ENCODE assay signal across 14 cellular contexts in genomic region chr2:55235724-55236538, GRCh38. TPM values are rescaled to one million over a fixed set of nuclear protein-coding genes. Genes with fewer than 3 reads are reported as not detected.
DNase-seq lines count a peak whose midpoint lies in the region; ATAC-seq, FAIRE-seq and TF ChIP-seq lines count a peak whose summit lies in the region.
"Had no signal": no experiment of that assay in that cellular context is flagged by ENCODE, and none has a peak within 500 bp of the region (broad histone marks: within the 10 kb centered on the region; RNA-seq: fewer than 3 reads in every experiment).

No MANE protein-coding gene starts in this region.

- H3K4me3 ChIP-seq in astrocyte (ENCODE audit: insufficient read depth, low read depth, low read length) = peak overlapping the region; percentile 20
- H3K4me3 ChIP-seq in skeletal muscle satellite cell (ENCODE audit: low read length) = no peak overlapping the region
- H3K4me3 ChIP-seq: BLaER1 had no signal

- no peak overlapping the region for H2AFZ ChIP-seq in astrocyte (ENCODE audit: low read depth, low read length)

- H3K27ac ChIP-seq in astrocyte (ENCODE audit: low read depth, low read length) = no peak overlapping the region
- H3K27ac ChIP-seq: BLaER1 had no signal

- H3K4me3 Mint-ChIP-seq in activated naive CD4-positive, alpha-beta T cell treated with anti-CD3 and anti-CD28 coated beads, Interleukin-2, amount 50 U/mL, for 24 hours = peak overlapping the region; percentile 99
- peak overlapping the region; percentile 35 for H3K4me3 Mint-ChIP-seq in astrocyte (ENCODE audit: unreplicated experiment)

- H3K4me2 ChIP-seq in astrocyte (ENCODE audit: low read length) = peak overlapping the region; percentile 93
- peak overlapping the region; percentile 5 for H3K4me2 ChIP-seq in skeletal muscle satellite cell (ENCODE audit: low read length)

- no peaks in the 10 kb centered on the region for H3K9me3 Mint-ChIP-seq in activated naive CD4-positive, alpha-beta T cell treated with anti-CD3 and anti-CD28 coated beads, Interleukin-2, amount 50 U/mL, for 24 hours
- H3K9me3 Mint-ChIP-seq in activated naive CD4-positive, alpha-beta T cell treated with anti-CD3 and anti-CD28 coated beads, Interleukin-2, amount 50 U/mL, for 72 hours = no peaks in the 10 kb centered on the region
- H3K9me3 Mint-ChIP-seq in astrocyte (ENCODE audit: unreplicated experiment) = no peaks in the 10 kb centered on the region

- H3K36me3 ChIP-seq in astrocyte (ENCODE audit: insufficient read depth, low read length) (peaks cover 40% of the 10 kb centered on the region), skeletal muscle satellite cell (ENCODE audit: insufficient read depth, low read length) (peaks cover 60% of the 10 kb centered on the region)

- peaks cover 30% of the 10 kb centered on the region for H3K36me3 Mint-ChIP-seq in activated naive CD4-positive, alpha-beta T cell treated with anti-CD3 and anti-CD28 coated beads, Interleukin-2, amount 50 U/mL, for 24 hours
- peaks cover 32 to 40% of the 10 kb centered on the region in 2 donors for H3K36me3 Mint-ChIP-seq in activated naive CD4-positive, alpha-beta T cell treated with anti-CD3 and anti-CD28 coated beads, Interleukin-2, amount 50 U/mL, for 72 hours
- H3K36me3 Mint-ChIP-seq in astrocyte (ENCODE audit: low read depth, unreplicated experiment) = peaks cover 20% of the 10 kb centered on the region

- H3K4me1 ChIP-seq in astrocyte (ENCODE audit: insufficient read depth, low read length) = peaks cover 14% of the 10 kb centered on the region
- H3K4me1 ChIP-seq in skeletal muscle satellite cell (ENCODE audit: control insufficient read depth, insufficient read depth, low read length) = peaks cover 23% of the 10 kb centered on the region

- H3K4me1 Mint-ChIP-seq in activated naive CD4-positive, alpha-beta T cell treated with anti-CD3 and anti-CD28 coated beads, Interleukin-2, amount 50 U/mL, for 24 hours = peaks cover 37% of the 10 kb centered on the region
- H3K4me1 Mint-ChIP-seq in astrocyte (ENCODE audit: low read depth, unreplicated experiment) = peaks cover 14% of the 10 kb centered on the region

- H3K27me3 ChIP-seq in astrocyte (ENCODE audit: insufficient read depth, low read length) (no peaks in the 10 kb centered on the region), skeletal muscle satellite cell (ENCODE audit: control insufficient read depth, insufficient read depth, low read length) (no peaks in the 10 kb centered on the region)
- H3K27me3 ChIP-seq: BLaER1 had no signal

- H3K9me3 ChIP-seq in astrocyte (ENCODE audit: insufficient read depth, low read depth, low read length) (no peaks in the 10 kb centered on the region), skeletal muscle satellite cell (replicated peaks; ENCODE audit: low read length) (no peaks in the 10 kb centered on the region)
- H3K9me3 ChIP-seq: BLaER1 had no signal

- no peak for DNase-seq in activated naive CD4-positive, alpha-beta T cell treated with anti-CD3 and anti-CD28 coated beads, Interleukin-2, amount 50 U/mL, for 72 hours (ENCODE audit: low spot score in 2 of 2)
- no peak for DNase-seq in HEK293T (ENCODE audit: extremely low spot score)
- no peak for DNase-seq in astrocyte (ENCODE audit: low read depth)
- no peak for DNase-seq in NCI-H187 (lab: John Stamatoyannopoulos, UW)
- DNase-seq in mucosa of gallbladder (ENCODE audit: low spot score) = no peak
- no peak for DNase-seq in NCI-H1694 treated with DMSO at 0.1 percent for 48 hours (lab: John Stamatoyannopoulos, UW)
- DNase-seq: activated CD4-positive, alpha-beta T cell treated with anti-CD3 and anti-CD28 coated beads for 48 hours; NCI-H2081; stimulated activated CD4-positive, alpha-beta T cell treated with anti-CD3 and anti-CD28 coated beads, Interleukin-2, amount 100 ng/mL, for 48 hours had no signal

- FAIRE-seq in astrocyte (lab: Jason Lieb, UNC) = no peak
- FAIRE-seq: H54, urothelium cell line had no signal

- POLR2A ChIA-PET in HEK293T (lab: Yijun Ruan, JAX) = no interaction called here

- CTCF ChIA-PET in HEK293T (lab: Yijun Ruan, JAX) = no interaction called here

- no peak for TF ChIP-seq CTCF in astrocyte (IDR thresholded peaks at IDR 0.05; ENCODE audit: insufficient read depth, low read depth, low read length)

- H3K27ac Mint-ChIP-seq in activated naive CD4-positive, alpha-beta T cell treated with anti-CD3 and anti-CD28 coated beads, Interleukin-2, amount 50 U/mL, for 24 hours = peak overlapping the region; percentile 68
- H3K27ac Mint-ChIP-seq in activated naive CD4-positive, alpha-beta T cell treated with anti-CD3 and anti-CD28 coated beads, Interleukin-2, amount 50 U/mL, for 72 hours = peak overlapping the region in 1 of 2 donors; percentile 44
- H3K27ac Mint-ChIP-seq in astrocyte (ENCODE audit: unreplicated experiment) = no peak overlapping the region

- no peaks in the 10 kb centered on the region for H3K27me3 Mint-ChIP-seq in activated naive CD4-positive, alpha-beta T cell treated with anti-CD3 and anti-CD28 coated beads, Interleukin-2, amount 50 U/mL, for 24 hours
- no peaks in the 10 kb centered on the region for H3K27me3 Mint-ChIP-seq in astrocyte (ENCODE audit: low read depth, unreplicated experiment)

- H4K20me1 ChIP-seq in astrocyte (ENCODE audit: insufficient read depth, low read length) = peaks cover 40% of the 10 kb centered on the region

- peaks cover 48% of the 10 kb centered on the region for H3K79me2 ChIP-seq in astrocyte (ENCODE audit: insufficient read depth, low read length)

- ATAC-seq in activated naive CD4-positive, alpha-beta T cell treated with anti-CD3 and anti-CD28 coated beads, Interleukin-2, amount 50 U/mL, for 72 hours = no peak

- H3K9ac ChIP-seq in astrocyte (ENCODE audit: low read length) = no peak overlapping the region
- H3K9ac ChIP-seq in skeletal muscle satellite cell (ENCODE audit: low read depth, low read length) = no peak overlapping the region
- H3K9ac ChIP-seq: BLaER1 had no signal

TF ChIP-seq in HEK293T, 16 proteins besides CTCF, POLR2A, EP300 and RAD21:
- 0 out of 2 replicates have a peak, but pooled peaks have one; percentile 23 for TF ChIP-seq ZNF384 (IDR thresholded peaks at IDR 0.05)
- TF ChIP-seq HDGF (IDR thresholded peaks at IDR 0.05; ENCODE audit: borderline replicate concordance) = no peak

RNA-seq across cellular contexts. Expression of gene RPS27A, which starts 3.4 kb away (rescaled TPM):
- total RNA-seq in activated naive CD4-positive, alpha-beta T cell treated with anti-CD3 and anti-CD28 coated beads, Interleukin-2, amount 50 U/mL, for 72 hours = 1,000 to 10,000 TPM; 1,123 to 1,275 TPM
- total RNA-seq in astrocyte (746 and 840 TPM in 2 replicates), mucosa of gallbladder (605 TPM)
- 829 and 962 TPM in 2 replicates for total RNA-seq in skeletal muscle satellite cell (2012; rRNA removed)

RNA-seq across cellular contexts. Expression of gene CLHC1, which starts 3.8 kb away (rescaled TPM):
- 10 to 100 TPM in 1 of 2 donors, 1 to 10 TPM in 1; 2.7 to 10.3 TPM for total RNA-seq in activated naive CD4-positive, alpha-beta T cell treated with anti-CD3 and anti-CD28 coated beads, Interleukin-2, amount 50 U/mL, for 72 hours
- total RNA-seq in astrocyte = 16.5 and 17.5 TPM in 2 replicates
- 5.0 and 12.9 TPM in 2 replicates for total RNA-seq in skeletal muscle satellite cell (2012; rRNA removed)
- total RNA-seq in mucosa of gallbladder = 20.1 TPM

RNA-seq across cellular contexts. Expression of gene MTIF2, which starts 33.1 kb away (rescaled TPM):
- total RNA-seq in activated naive CD4-positive, alpha-beta T cell treated with anti-CD3 and anti-CD28 coated beads, Interleukin-2, amount 50 U/mL, for 72 hours = 10 to 100 TPM; 35.5 to 38.8 TPM
- total RNA-seq in astrocyte (23.1 and 25.2 TPM in 2 replicates), mucosa of gallbladder (22.8 TPM)
- 30.6 and 38.5 TPM in 2 replicates for total RNA-seq in skeletal muscle satellite cell (2012; rRNA removed)
